ENCODE assay signal across 8 cellular contexts in the genomic region with DNA sequence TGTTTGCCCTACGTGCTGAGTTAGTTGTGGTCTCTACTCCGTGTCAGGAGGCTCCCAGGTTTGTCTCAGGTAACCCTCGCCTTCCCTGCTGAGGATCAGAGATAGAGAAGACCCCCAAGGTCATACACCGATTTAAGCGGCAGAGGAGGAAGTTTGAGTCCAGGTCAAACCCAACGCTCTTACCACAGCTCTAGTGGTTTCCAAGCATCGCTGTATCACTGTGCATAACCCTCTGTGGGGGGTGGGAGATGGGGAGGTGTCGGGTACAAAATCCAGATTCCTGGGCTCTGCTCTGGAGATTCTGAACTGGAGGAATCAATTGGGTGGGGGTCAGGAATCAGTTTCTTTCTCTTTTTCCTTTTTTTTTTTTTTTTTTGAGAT. TPM values are rescaled to one million over a fixed set of nuclear protein-coding genes. Genes with fewer than 3 reads are reported as not detected.
A peak's percentile ranks its signal among the peaks of the same experiment; 100 is the strongest.
DNase-seq lines count a peak whose midpoint lies in the region; ATAC-seq and TF ChIP-seq lines count a peak whose summit lies in the region.

No MANE protein-coding gene starts in this region.

- 6 to 8% methylated on average over 3 to 5 of the region's 8 CpGs for WGBS in esophagus squamous epithelium, 2 donors

- H3K27me3 ChIP-seq in H7 (ENCODE audit: control insufficient read depth, insufficient read depth, low read length) (peaks cover 10% of the 10 kb centered on the region; the same call in 1 of the 2 replicates), esophagus squamous epithelium (no peaks in the 10 kb centered on the region)

- TF ChIP-seq POLR2A in esophagus squamous epithelium (IDR thresholded peaks at IDR 0.05), result no peak

- peak overlapping the region; percentile 86 to 97 (median 94) for H3K27ac ChIP-seq in esophagus squamous epithelium

- no peak for DNase-seq in H7
- peak; percentile 45 for DNase-seq in RPMI8226
- DNase-seq in esophagus squamous epithelium (lab: John Stamatoyannopoulos, UW), result no peak
- no peak for DNase-seq in skeletal muscle cell (ENCODE audit: low read depth)
- no peak for DNase-seq in NCI-H82 (lab: John Stamatoyannopoulos, UW)

- TF ChIP-seq CTCF in esophagus squamous epithelium (IDR thresholded peaks at IDR 0.05), result no peak

- intact Hi-C loops in esophagus squamous epithelium (cut with DNase I), result no loop called here

- H3K9me3 ChIP-seq in esophagus squamous epithelium, result no peaks in the 10 kb centered on the region

- peak overlapping the region; percentile 80 for H3K4me3 ChIP-seq in H7 (ENCODE audit: insufficient read depth, low read depth, low read length)
- H3K4me3 ChIP-seq in esophagus squamous epithelium, result peak overlapping the region; percentile 55 to 88 (median 82)
- peak overlapping the region; percentile 73 for H3K4me3 ChIP-seq in skeletal muscle cell (ENCODE audit: low read depth, low read length)

- ATAC-seq in HG03039 (IDR thresholded peaks at IDR 0.05; ENCODE audit: unreplicated experiment), result no peak
- no peak for ATAC-seq in HG03097 (IDR thresholded peaks at IDR 0.05; ENCODE audit: low FRiP score, unreplicated experiment)
- ATAC-seq in HG03460 (IDR thresholded peaks at IDR 0.05; ENCODE audit: unreplicated experiment), result no peak

- peaks cover 36 to 90% (median 53%) of the 10 kb centered on the region in 3 donors for H3K4me1 ChIP-seq in esophagus squamous epithelium

- H3K36me3 ChIP-seq in H7 (replicated peaks; ENCODE audit: control insufficient read depth, insufficient read depth, low read length) (no peaks in the 10 kb centered on the region), esophagus squamous epithelium (peaks cover 0 to 2% (median 0%) of the 10 kb centered on the region in 3 donors)

RNA-seq across cellular contexts. Expression of gene DNAJC4, which starts 0.6 kb away (rescaled TPM):
- 12.0 and 18.0 TPM in 2 replicates for total RNA-seq in H7 (2014; rRNA removed; shearing (Covaris generic))
- total RNA-seq in esophagus squamous epithelium, result 10 to 100 TPM in 3 of 4 donors, 1 to 10 TPM in 1; 8.9 to 27.1 (median 16.8) TPM

RNA-seq across cellular contexts. Expression of gene VEGFB, which starts 3.4 kb away (rescaled TPM):
- total RNA-seq in H7 (2014; rRNA removed; shearing (Covaris generic)), result 17.6 and 22.4 TPM in 2 replicates
- 10 to 100 TPM; 18.0 to 50.5 (median 30.9) TPM for total RNA-seq in esophagus squamous epithelium

RNA-seq across cellular contexts. Expression of gene NUDT22, which starts 4.9 kb away (rescaled TPM):
- total RNA-seq in H7 (2014; rRNA removed; shearing (Covaris generic)), result 73.3 and 75.9 TPM in 2 replicates
- 10 to 100 TPM; 44.0 to 60.1 (median 50.7) TPM for total RNA-seq in esophagus squamous epithelium

RNA-seq across cellular contexts. Expression of gene TRPT1, which starts 5.0 kb away (rescaled TPM):
- 75.6 and 76.0 TPM in 2 replicates for total RNA-seq in H7 (2014; rRNA removed; shearing (Covaris generic))
- 10 to 100 TPM; 23.9 to 68.7 (median 45.8) TPM for total RNA-seq in esophagus squamous epithelium

RNA-seq across cellular contexts. Expression of gene FKBP2, which starts 9.9 kb away (rescaled TPM):
- total RNA-seq in H7 (2014; rRNA removed; shearing (Covaris generic)), result 62.0 and 63.8 TPM in 2 replicates
- 10 to 100 TPM; 50.7 to 89.6 (median 56.0) TPM for total RNA-seq in esophagus squamous epithelium
